ENCODE assay signal across 8 cellular contexts in the genomic region with DNA sequence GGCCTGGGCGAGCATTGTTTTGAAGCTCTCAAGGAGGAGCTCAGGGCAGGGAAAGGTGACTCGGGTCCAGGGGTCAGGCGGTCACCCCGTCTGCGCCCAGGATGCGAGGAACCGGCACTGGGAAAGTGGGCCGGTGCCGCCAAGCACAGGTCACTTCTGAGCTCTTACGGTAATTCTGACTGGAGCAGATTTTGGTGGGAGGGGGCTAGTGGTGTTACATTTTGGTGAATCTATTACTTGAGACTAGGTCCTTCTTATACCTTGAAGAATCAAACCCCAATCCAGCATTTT. TPM values are rescaled to one million over a fixed set of nuclear protein-coding genes. Genes with fewer than 3 reads are reported as not detected.
DNase-seq lines count a peak whose midpoint lies in the region; ATAC-seq and TF ChIP-seq lines count a peak whose summit lies in the region.

No MANE protein-coding gene starts in this region.

- no peaks in the 10 kb centered on the region for H3K9me3 Mint-ChIP-seq in activated T-cell treated with anti-CD3 and anti-CD28 coated beads, Interleukin-2, amount 50 U/mL, for 24 hours

- peak overlapping the region; percentile 87 for H3K27ac Mint-ChIP-seq in activated T-cell treated with anti-CD3 and anti-CD28 coated beads, Interleukin-2, amount 50 U/mL, for 24 hours

- no peak for DNase-seq in activated T-cell treated with anti-CD3 and anti-CD28 coated beads, Interleukin-2, amount 50 U/mL, for 24 hours
- DNase-seq in activated T-cell treated with anti-CD3 and anti-CD28 coated beads, Interleukin-2, amount 50 U/mL, for 48 hours: no peak
- DNase-seq in left cardiac atrium (no peak), COR-L47 (lab: John Stamatoyannopoulos, UW) (no peak)

- peak overlapping the region; percentile 88 for H3K4me3 Mint-ChIP-seq in activated T-cell treated with anti-CD3 and anti-CD28 coated beads, Interleukin-2, amount 50 U/mL, for 24 hours

- ATAC-seq in left cardiac atrium: peak; percentile 35 to 42
- no peak for ATAC-seq in HG03045 (IDR thresholded peaks at IDR 0.05; ENCODE audit: unreplicated experiment)
- ATAC-seq in GM19035 (IDR thresholded peaks at IDR 0.05; ENCODE audit: unreplicated experiment): no peak

- TF ChIP-seq CTCF in WI38 (IDR thresholded peaks at IDR 0.05; ENCODE audit: low read depth, low read length): no peak

- H3K4me3 ChIP-seq in WI38 (ENCODE audit: low read depth, low read length): peak overlapping the region; percentile 90
- peak overlapping the region; percentile 87 to 98 (median 93) for H3K4me3 ChIP-seq in skin epidermis

- peak overlapping the region; percentile 89 to 99 (median 97) for H3K27ac ChIP-seq in skin epidermis

- intact Hi-C loops in left cardiac atrium (cut with DNase I): no loop called here

- no peaks in the 10 kb centered on the region for H3K27me3 Mint-ChIP-seq in activated T-cell treated with anti-CD3 and anti-CD28 coated beads, Interleukin-2, amount 50 U/mL, for 24 hours

- H3K36me3 Mint-ChIP-seq in activated T-cell treated with anti-CD3 and anti-CD28 coated beads, Interleukin-2, amount 50 U/mL, for 24 hours (ENCODE audit: low read depth): peaks cover 11% of the 10 kb centered on the region

- peaks cover 29% of the 10 kb centered on the region for H3K4me1 Mint-ChIP-seq in activated T-cell treated with anti-CD3 and anti-CD28 coated beads, Interleukin-2, amount 50 U/mL, for 24 hours (ENCODE audit: low read depth)

RNA-seq across cellular contexts. Expression of gene MTMR10, which starts 0.6 kb away (rescaled TPM):
- total RNA-seq in left cardiac atrium: 10 to 100 TPM; 15.5 to 31.1 TPM

Comparison
In these comparisons a context has a peak if more than half of its experiments do, and no peak if none do; other contexts are left out.
1. ATAC-seq: peak in left cardiac atrium (2 of 2); none in HG03045 (single experiment) and GM19035 (single experiment).